23 cellular contexts compared by ENCODE assay signal in genomic region chr2:207015901-207016300, GRCh38.
"Had no signal": no experiment of that assay in that cellular context is flagged by ENCODE, and none has a peak within 500 bp of the region (broad histone marks: within the 10 kb centered on the region; RNA-seq: fewer than 3 reads in every experiment).

No MANE protein-coding gene starts in this region.

- H3K9me3 ChIP-seq: gastrocnemius medialis, heart left ventricle, lower lobe of right lung, right atrium auricular region, tibial nerve had no signal

- H3K27ac Mint-ChIP-seq: activated CD4-positive, alpha-beta memory T cell treated with anti-CD3 and anti-CD28 coated beads, Interleukin-2, amount 10 ng/mL, durations not matched to agents 7 days and 5 days; activated naive CD8-positive, alpha-beta T cell treated with anti-CD3 and anti-CD28 coated beads for 36 hours; activated T-cell treated with anti-CD3 and anti-CD28 coated beads, Interleukin-2, amount 50 U/mL, for 72 hours; immature natural killer cell; neural progenitor cell; stimulated activated naive B cell treated with anti-CD40 and anti-IgM and Interleukin-4, amounts not matched to agents 10 μg/mL and 1 μg/mL and 100 μg/mL, for 72 hours; T-helper 17 cell had no signal

- ATAC-seq: activated T-cell treated with anti-CD3 and anti-CD28 coated beads, Interleukin-2, amount 50 U/mL, for 72 hours; gastrocnemius medialis; heart left ventricle; left colon; lower lobe of right lung; stimulated activated naive B cell treated with anti-CD40 and anti-IgM and Interleukin-4, amounts not matched to agents 10 μg/mL and 1 μg/mL and 100 μg/mL, for 72 hours; T-helper 17 cell had no signal

- H3K36me3 ChIP-seq: brain microvascular endothelial cell, gastrocnemius medialis, heart left ventricle, lower lobe of right lung, neural progenitor cell, right atrium auricular region, tibial nerve had no signal

- H3K4me1 Mint-ChIP-seq: activated naive CD8-positive, alpha-beta T cell treated with anti-CD3 and anti-CD28 coated beads for 36 hours; stimulated activated naive B cell treated with anti-CD40 and anti-IgM and Interleukin-4, amounts not matched to agents 10 μg/mL and 1 μg/mL and 100 μg/mL, for 72 hours; T-helper 17 cell had no signal

- H3K4me3 ChIP-seq: coronary artery, gastrocnemius medialis, heart left ventricle, lower lobe of right lung, neural progenitor cell, right atrium auricular region, skin epidermis, tibial nerve had no signal

- DNase-seq: activated CD4-positive, alpha-beta memory T cell treated with anti-CD3 and anti-CD28 coated beads, Interleukin-2, amount 10 ng/mL, durations not matched to agents 7 days and 5 days; activated CD4-positive, alpha-beta T cell treated with anti-CD3 and anti-CD28 coated beads for 4 hours; activated naive CD8-positive, alpha-beta T cell treated with anti-CD3 and anti-CD28 coated beads for 36 hours; activated T-cell treated with anti-CD3 and anti-CD28 coated beads, Interleukin-2, amount 50 U/mL, for 72 hours; amygdala; brain microvascular endothelial cell; effector CD8-positive, alpha-beta T cell; gastrocnemius medialis; heart left ventricle; immature natural killer cell; left colon; lower lobe of right lung; stimulated activated CD4-positive, alpha-beta T cell treated with anti-CD3 and anti-CD28 coated beads, Interleukin-15, amount 100 ng/mL, for 24 hours; stimulated activated CD4-positive, alpha-beta T cell treated with anti-CD3 and anti-CD28 coated beads, Interleukin-4, amount 100 ng/mL, for 1 hour; stimulated activated naive B cell treated with anti-CD40 and anti-IgM and Interleukin-4, amounts not matched to agents 10 μg/mL and 1 μg/mL and 100 μg/mL, for 72 hours; substantia nigra; T-helper 17 cell had no signal

- H3K36me3 Mint-ChIP-seq: activated naive CD8-positive, alpha-beta T cell treated with anti-CD3 and anti-CD28 coated beads for 36 hours; immature natural killer cell; neural progenitor cell had no signal

- H3K4me1 ChIP-seq: gastrocnemius medialis, heart left ventricle, lower lobe of right lung, right atrium auricular region had no signal

- H3K4me3 Mint-ChIP-seq: activated CD4-positive, alpha-beta memory T cell treated with anti-CD3 and anti-CD28 coated beads, Interleukin-2, amount 10 ng/mL, durations not matched to agents 7 days and 5 days; activated naive CD8-positive, alpha-beta T cell treated with anti-CD3 and anti-CD28 coated beads for 36 hours; activated T-cell treated with anti-CD3 and anti-CD28 coated beads, Interleukin-2, amount 50 U/mL, for 72 hours; central memory CD8-positive, alpha-beta T cell; immature natural killer cell; neural progenitor cell; stimulated activated naive B cell treated with anti-CD40 and anti-IgM and Interleukin-4, amounts not matched to agents 10 μg/mL and 1 μg/mL and 100 μg/mL, for 72 hours; T-helper 17 cell had no signal

- H3K27me3 ChIP-seq: brain microvascular endothelial cell, gastrocnemius medialis, heart left ventricle, neural progenitor cell, right atrium auricular region, tibial nerve had no signal

- H2AFZ ChIP-seq: neural progenitor cell had no signal

- H3K27ac ChIP-seq: brain microvascular endothelial cell, coronary artery, gastrocnemius medialis, heart left ventricle, lower lobe of right lung, neural progenitor cell, right atrium auricular region, skin epidermis had no signal

- H3K4me2 ChIP-seq: neural progenitor cell had no signal

- H3K9me3 Mint-ChIP-seq: activated CD4-positive, alpha-beta memory T cell treated with anti-CD3 and anti-CD28 coated beads, Interleukin-2, amount 10 ng/mL, durations not matched to agents 7 days and 5 days; activated T-cell treated with anti-CD3 and anti-CD28 coated beads, Interleukin-2, amount 50 U/mL, for 72 hours; central memory CD8-positive, alpha-beta T cell; immature natural killer cell had no signal

- H3K9ac ChIP-seq: neural progenitor cell had no signal
